ENCODE assay signal across 27 cellular contexts in the genomic region with DNA sequence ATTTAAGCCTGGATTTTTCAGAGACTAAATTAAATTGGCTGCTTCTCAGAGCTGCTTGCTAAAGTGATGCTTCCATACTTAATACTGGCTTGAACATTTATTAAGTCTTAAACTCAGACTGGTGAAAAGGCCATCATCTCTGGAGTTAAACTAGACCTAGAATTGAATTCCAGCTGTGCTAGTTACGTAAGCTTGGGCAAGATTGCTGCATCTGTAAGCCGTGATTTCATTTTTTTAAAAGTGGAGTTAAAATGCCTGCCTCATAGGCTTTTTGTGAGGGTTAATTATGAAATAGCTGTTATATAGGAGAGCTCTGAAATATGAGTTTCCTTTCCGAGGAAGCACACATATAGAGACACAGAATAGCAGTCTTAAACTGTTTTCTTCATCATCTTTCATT.
"Had no signal": no experiment of that assay in that cellular context is flagged by ENCODE, and none has a peak within 500 bp of the region (broad histone marks: within the 10 kb centered on the region; RNA-seq: fewer than 3 reads in every experiment).

No MANE protein-coding gene starts in this region.

- H3K27ac ChIP-seq: body of pancreas, colonic mucosa, epithelial cell of prostate, esophagus squamous epithelium, foreskin keratinocyte, gastrocnemius medialis, WERI-Rb-1 had no signal

- H3K4me3 ChIP-seq: body of pancreas, colonic mucosa, esophagus squamous epithelium, gastrocnemius medialis, heart left ventricle had no signal

- H3K27me3 ChIP-seq: body of pancreas, colonic mucosa, esophagus squamous epithelium, foreskin keratinocyte, gastrocnemius medialis, heart left ventricle had no signal

- H3K9me3 ChIP-seq: body of pancreas, colonic mucosa, esophagus squamous epithelium, gastrocnemius medialis, heart left ventricle had no signal

- H3K4me1 ChIP-seq: foreskin keratinocyte, gastrocnemius medialis had no signal

- ATAC-seq: activated CD4-positive, CD25-positive, alpha-beta regulatory T cell treated with anti-CD3 and anti-CD28 coated beads, Interleukin-2, amount 50 U/mL, for 24 hours; activated CD8-positive, alpha-beta T cell treated with anti-CD3 and anti-CD28 coated beads for 36 hours; activated T-cell treated with anti-CD3 and anti-CD28 coated beads, Interleukin-2, amount 50 U/mL, for 4 hours; activated T-helper 17 cell treated with anti-CD3 and anti-CD28 coated beads, Interleukin-2, amount 50 U/mL, for 72 hours; body of pancreas; foreskin keratinocyte; gastrocnemius medialis; heart left ventricle had no signal

- DNase-seq: activated B cell treated with CpG ODN at 0.5 μM for 24 hours; activated CD4-positive, alpha-beta T cell treated with anti-CD3 and anti-CD28 coated beads for 48 hours; activated CD4-positive, alpha-beta T cell treated with anti-CD3 and anti-CD28 coated beads, Interleukin-2, amount 50 U/mL, for 1 hour; activated CD4-positive, alpha-beta T cell treated with anti-CD3 and anti-CD28 coated beads, Interleukin-2, amount 50 U/mL, for 48 hours; activated CD8-positive, alpha-beta memory T cell treated with anti-CD3 and anti-CD28 coated beads for 24 hours; activated CD8-positive, alpha-beta T cell treated with anti-CD3 and anti-CD28 coated beads for 36 hours; activated effector memory CD4-positive, alpha-beta T cell treated with Interleukin-2 at 50 U/mL for 16 hours; activated gamma-delta T cell treated with Interleukin-2 at 50 U/mL for 16 hours; activated naive CD4-positive, alpha-beta T cell treated with anti-CD3 and anti-CD28 coated beads, Interleukin-2, amount 50 U/mL, for 16 hours; activated naive CD4-positive, alpha-beta T cell treated with Interleukin-2 at 50 U/mL for 16 hours; activated T-cell treated with anti-CD3 and anti-CD28 coated beads, Interleukin-2, amount 50 U/mL, for 4 hours; amygdala; aorta; body of pancreas; caudate nucleus; colonic mucosa; effector CD8-positive, alpha-beta T cell; esophagus squamous epithelium; foreskin keratinocyte; gastrocnemius medialis; glutamatergic neuron; heart left ventricle; T-helper 2 cell; WERI-Rb-1 had no signal

- H3K36me3 ChIP-seq: colonic mucosa, esophagus squamous epithelium, gastrocnemius medialis, heart left ventricle, WERI-Rb-1 had no signal
